Comparison of ENCODE assay signal across 22 cellular contexts in the genomic region with DNA sequence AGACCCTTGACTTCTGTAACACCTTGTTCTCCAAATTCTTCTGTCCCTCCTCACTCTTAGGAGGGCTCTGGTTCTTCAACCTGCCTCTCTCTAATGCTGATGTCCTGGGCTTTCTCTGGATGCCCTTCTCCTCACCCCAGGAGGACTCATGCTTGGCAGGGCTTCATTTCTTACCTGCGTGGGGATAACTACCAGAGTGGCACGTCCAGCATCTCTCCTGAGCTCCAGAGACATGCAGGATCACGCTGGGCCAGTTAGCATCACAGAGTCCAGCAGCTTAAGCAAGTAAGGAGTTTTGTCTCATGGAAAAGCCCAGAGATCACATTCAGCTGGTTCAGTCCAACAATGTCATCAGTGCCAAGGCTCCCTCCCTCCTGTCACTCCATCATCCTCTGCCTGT. TPM values are rescaled to one million over a fixed set of nuclear protein-coding genes. Genes with fewer than 3 reads are reported as not detected.
DNase-seq lines count a peak whose midpoint lies in the region; ATAC-seq, FAIRE-seq and TF ChIP-seq lines count a peak whose summit lies in the region.
"Had no signal": no experiment of that assay in that cellular context is flagged by ENCODE, and none has a peak within 500 bp of the region (broad histone marks: within the 10 kb centered on the region; RNA-seq: fewer than 3 reads in every experiment).

No MANE protein-coding gene starts in this region.

- CTCF ChIA-PET in activated CD4-positive, alpha-beta memory T cell treated with anti-CD3 and anti-CD28 coated beads, Interleukin-2, amount 10 ng/mL, durations not matched to agents 7 days and 5 days (lab: Charles Lee) = no interaction called here
- CTCF ChIA-PET in activated CD4-positive, alpha-beta memory T cell treated with anti-CD3 and anti-CD28 coated beads for 36 hours (lab: Charles Lee) = no interaction called here

- 85 to 93% (median 90%) methylated on average over 3 of the region's 3 CpGs for WGBS in spleen, 5 donors

- ATAC-seq in natural killer cell (no peak), GM21717 (IDR thresholded peaks at IDR 0.05; ENCODE audit: unreplicated experiment) (no peak)
- ATAC-seq: CD8-positive, alpha-beta T cell; GM23338; HCT116 had no signal

- H3K4me1 ChIP-seq in kidney (ENCODE audit: control insufficient read depth in 1 of 2, insufficient read depth in 1 of 2, low read depth in 1 of 2, low read length in 2 of 2) (no peaks in the 10 kb centered on the region), spleen (peaks cover 0 to 2% (median 0%) of the 10 kb centered on the region in 6 donors)
- H3K4me1 ChIP-seq: Caco-2 had no signal

- H3K36me3 ChIP-seq in kidney (ENCODE audit: control insufficient read depth in 1 of 2, insufficient read depth in 2 of 2, low read length in 2 of 2) (no peaks in the 10 kb centered on the region), spleen (no peaks in the 10 kb centered on the region)
- H3K36me3 ChIP-seq: BLaER1 had no signal

- H3K4me1 Mint-ChIP-seq in activated CD4-positive, alpha-beta memory T cell treated with anti-CD3 and anti-CD28 coated beads, Interleukin-2, amount 10 ng/mL, durations not matched to agents 7 days and 5 days = peaks cover 12% of the 10 kb centered on the region
- peaks cover 24% of the 10 kb centered on the region for H3K4me1 Mint-ChIP-seq in activated CD4-positive, alpha-beta memory T cell treated with anti-CD3 and anti-CD28 coated beads for 36 hours (ENCODE audit: low read depth)
- peaks cover 5 to 8% of the 10 kb centered on the region in 2 donors for H3K4me1 Mint-ChIP-seq in natural killer cell
- H3K4me1 Mint-ChIP-seq: B cell had no signal

- H3K4me3 Mint-ChIP-seq in activated CD4-positive, alpha-beta memory T cell treated with anti-CD3 and anti-CD28 coated beads, Interleukin-2, amount 10 ng/mL, durations not matched to agents 7 days and 5 days = no peak overlapping the region
- no peak overlapping the region for H3K4me3 Mint-ChIP-seq in activated CD4-positive, alpha-beta memory T cell treated with anti-CD3 and anti-CD28 coated beads for 36 hours
- H3K4me3 Mint-ChIP-seq in natural killer cell = no peak overlapping the region
- H3K4me3 Mint-ChIP-seq: B cell; CD4-positive, CD25-positive, alpha-beta regulatory T cell; CD8-positive, alpha-beta T cell; GM23338; H9 had no signal

- peaks cover 10% of the 10 kb centered on the region for H3K9me3 Mint-ChIP-seq in activated CD4-positive, alpha-beta memory T cell treated with anti-CD3 and anti-CD28 coated beads, Interleukin-2, amount 10 ng/mL, durations not matched to agents 7 days and 5 days
- H3K9me3 Mint-ChIP-seq in activated CD4-positive, alpha-beta memory T cell treated with anti-CD3 and anti-CD28 coated beads for 36 hours = peaks cover 6% of the 10 kb centered on the region
- H3K9me3 Mint-ChIP-seq in natural killer cell = peaks cover 0 to 6% of the 10 kb centered on the region in 2 donors
- H3K9me3 Mint-ChIP-seq: CD8-positive, alpha-beta T cell; GM23338 had no signal

- TF ChIP-seq CTCF in kidney (IDR thresholded peaks at IDR 0.05; ENCODE audit: borderline replicate concordance, extremely low read depth, insufficient read depth) (no peak), spleen (IDR thresholded peaks at IDR 0.05 in 8 of 11, conservative IDR thresholded peaks at IDR 0.05 in 3 of 11) (no peak), natural killer cell (IDR thresholded peaks at IDR 0.05) (no peak)

- H3K27me3 Mint-ChIP-seq in activated CD4-positive, alpha-beta memory T cell treated with anti-CD3 and anti-CD28 coated beads, Interleukin-2, amount 10 ng/mL, durations not matched to agents 7 days and 5 days = peaks cover 9% of the 10 kb centered on the region
- peaks cover 1% of the 10 kb centered on the region for H3K27me3 Mint-ChIP-seq in activated CD4-positive, alpha-beta memory T cell treated with anti-CD3 and anti-CD28 coated beads for 36 hours
- H3K27me3 Mint-ChIP-seq in natural killer cell (ENCODE audit: low read depth in 2 of 2) = peaks cover 0 to 4% of the 10 kb centered on the region in 2 donors

- peak; percentile 3 for DNase-seq in activated CD4-positive, alpha-beta memory T cell treated with anti-CD3 and anti-CD28 coated beads, Interleukin-2, amount 10 ng/mL, durations not matched to agents 7 days and 5 days
- no peak for DNase-seq in activated CD4-positive, alpha-beta memory T cell treated with anti-CD3 and anti-CD28 coated beads for 36 hours
- DNase-seq in kidney (peak; percentile 16), spleen (peak; percentile 4), natural killer cell (no peak)
- DNase-seq in stimulated activated CD4-positive, alpha-beta T cell treated with anti-CD3 and anti-CD28 coated beads, Interleukin-4, amount 100 ng/mL, for 4 hours = no peak
- DNase-seq: Caco-2; CD4-positive, CD25-positive, alpha-beta regulatory T cell; CD8-positive, alpha-beta T cell; DMS153; DND-41; H9 had no signal

- H3K27me3 ChIP-seq in spleen (replicated peaks in 1 of 7) = peaks cover 0 to 5% (median 0%) of the 10 kb centered on the region in 7 donors
- H3K27me3 ChIP-seq: BLaER1 had no signal

- no peak overlapping the region for H3K27ac ChIP-seq in kidney (ENCODE audit: low read depth in 2 of 2, low read length in 2 of 2)
- H3K27ac ChIP-seq in spleen = no peak overlapping the region
- H3K27ac ChIP-seq: 22Rv1, BLaER1, C4-2B had no signal

- no peak overlapping the region for H3K9ac ChIP-seq in kidney (ENCODE audit: low read length in 2 of 2)
- H3K9ac ChIP-seq: BLaER1 had no signal

- no peak for TF ChIP-seq POLR2A in spleen (IDR thresholded peaks at IDR 0.05)

- H3K9me3 ChIP-seq in kidney (ENCODE audit: control insufficient read depth in 1 of 2, low read length in 2 of 2) = no peaks in the 10 kb centered on the region
- no peaks in the 10 kb centered on the region for H3K9me3 ChIP-seq in spleen
- H3K9me3 ChIP-seq: Caco-2 had no signal

- H3K27ac Mint-ChIP-seq in activated CD4-positive, alpha-beta memory T cell treated with anti-CD3 and anti-CD28 coated beads, Interleukin-2, amount 10 ng/mL, durations not matched to agents 7 days and 5 days = no peak overlapping the region
- no peak overlapping the region for H3K27ac Mint-ChIP-seq in activated CD4-positive, alpha-beta memory T cell treated with anti-CD3 and anti-CD28 coated beads for 36 hours
- no peak overlapping the region for H3K27ac Mint-ChIP-seq in natural killer cell
- H3K27ac Mint-ChIP-seq: B cell; CD8-positive, alpha-beta T cell; GM23338; H9 had no signal

- POLR2A ChIA-PET in activated CD4-positive, alpha-beta memory T cell treated with anti-CD3 and anti-CD28 coated beads, Interleukin-2, amount 10 ng/mL, durations not matched to agents 7 days and 5 days (lab: Charles Lee) = no interaction called here
- POLR2A ChIA-PET in activated CD4-positive, alpha-beta memory T cell treated with anti-CD3 and anti-CD28 coated beads for 36 hours (lab: Charles Lee) = no interaction called here

- H3K36me3 Mint-ChIP-seq in activated CD4-positive, alpha-beta memory T cell treated with anti-CD3 and anti-CD28 coated beads, Interleukin-2, amount 10 ng/mL, durations not matched to agents 7 days and 5 days (ENCODE audit: low read depth) = peaks cover 3% of the 10 kb centered on the region
- H3K36me3 Mint-ChIP-seq in activated CD4-positive, alpha-beta memory T cell treated with anti-CD3 and anti-CD28 coated beads for 36 hours = no peaks in the 10 kb centered on the region
- H3K36me3 Mint-ChIP-seq in natural killer cell = no peaks in the 10 kb centered on the region
- H3K36me3 Mint-ChIP-seq: CD8-positive, alpha-beta T cell had no signal

- H3K4me3 ChIP-seq in kidney (ENCODE audit: low read length in 2 of 2) (no peak overlapping the region), spleen (no peak overlapping the region)
- H3K4me3 ChIP-seq: BLaER1, GM23338 had no signal

- FAIRE-seq in kidney (lab: Jason Lieb, UNC) = no peak
- FAIRE-seq: A204.1, G401.6, GM12892 had no signal

- intact Hi-C loops in activated CD4-positive, alpha-beta memory T cell treated with anti-CD3 and anti-CD28 coated beads for 36 hours (cut with micrococcal nuclease) = no loop called here
- intact Hi-C loops in kidney (cut with DNase I) = no loop called here
- intact Hi-C loops in spleen (cut with DNase I; ENCODE audit: low total_unique reads) = no loop called here
- intact Hi-C loops in natural killer cell (cut with micrococcal nuclease) = no loop called here

RNA-seq across cellular contexts. Expression of a gene that starts 36.4 kb away (rescaled TPM):
- total RNA-seq in activated CD4-positive, alpha-beta memory T cell treated with anti-CD3 and anti-CD28 coated beads, Interleukin-2, amount 10 ng/mL, durations not matched to agents 7 days and 5 days = 1 to 10 TPM; 6.7 to 6.8 TPM
- total RNA-seq in activated CD4-positive, alpha-beta memory T cell treated with anti-CD3 and anti-CD28 coated beads for 36 hours = 1 to 10 TPM; 7.2 to 7.4 TPM
- total RNA-seq in kidney (32.5 TPM), spleen (10 to 100 TPM; 12.9 to 20.5 (median 15.7) TPM), natural killer cell (10 to 100 TPM; 18.7 to 28.0 (median 18.7) TPM)
- polyA plus RNA-seq in kidney (ENCODE audit: insufficient read depth, low read depth, low replicate concordance) (8.9 TPM), spleen (1 to 10 TPM; 1.9 to 5.8 (median 2.4) TPM)

Comparison
In these comparisons a context has a peak if more than half of its experiments do, and no peak if none do; other contexts are left out.
1. DNase-seq: peak in activated CD4-positive, alpha-beta memory T cell treated with anti-CD3 and anti-CD28 coated beads, Interleukin-2, amount 10 ng/mL, durations not matched to agents 7 days and 5 days (single experiment), kidney (single experiment) and spleen (single experiment); none in activated CD4-positive, alpha-beta memory T cell treated with anti-CD3 and anti-CD28 coated beads for 36 hours (single experiment), stimulated activated CD4-positive, alpha-beta T cell treated with anti-CD3 and anti-CD28 coated beads, Interleukin-4, amount 100 ng/mL, for 4 hours (0 of 2) and natural killer cell (single experiment).